In genomic region chr13:77222000-77222690, GRCh38 we compare ENCODE assay signal across 28 cellular contexts.
DNase-seq lines count a peak whose midpoint lies in the region; ATAC-seq, FAIRE-seq and TF ChIP-seq lines count a peak whose summit lies in the region.
"Had no signal": no experiment of that assay in that cellular context is flagged by ENCODE, and none has a peak within 500 bp of the region (broad histone marks: within the 10 kb centered on the region; RNA-seq: fewer than 3 reads in every experiment).

No MANE protein-coding gene starts in this region.

- no peak overlapping the region for H3K27ac ChIP-seq in CD8-positive, alpha-beta T cell (ENCODE audit: low read depth, low read length)
- no peak overlapping the region for H3K27ac ChIP-seq in keratinocyte (ENCODE audit: control insufficient read depth, insufficient read depth, low read length)
- H3K27ac ChIP-seq: ascending aorta, GM23248, heart right ventricle, Peyer's patch had no signal

- no peaks in the 10 kb centered on the region for H3K9me3 Mint-ChIP-seq in activated T-cell treated with anti-CD3 and anti-CD28 coated beads, Interleukin-2, amount 50 U/mL, for 24 hours
- H3K9me3 Mint-ChIP-seq in CD8-positive, alpha-beta T cell = no peaks in the 10 kb centered on the region
- no peaks in the 10 kb centered on the region for H3K9me3 Mint-ChIP-seq in CD14-positive monocyte
- H3K9me3 Mint-ChIP-seq: activated T-helper 1 cell treated with anti-CD3 and anti-CD28 coated beads, Interleukin-12 subunit alpha, Interleukin-12 subunit beta, Interleukin-2, Interleukin-4 antibody, amounts not matched to agents 30 ng/mL and 10 ng/mL and 1 ng/mL, durations not matched to agents 14 hours and 24 hours and 36 hours; effector memory CD8-positive, alpha-beta T cell; stimulated activated naive B cell treated with anti-CD40 and anti-IgM and Interleukin-4, amounts not matched to agents 10 μg/mL and 1 μg/mL and 100 μg/mL, for 72 hours; T-cell had no signal

- no peaks in the 10 kb centered on the region for H3K27me3 Mint-ChIP-seq in activated T-cell treated with anti-CD3 and anti-CD28 coated beads, Interleukin-2, amount 50 U/mL, for 24 hours
- H3K27me3 Mint-ChIP-seq in CD8-positive, alpha-beta T cell (ENCODE audit: low read depth) = no peaks in the 10 kb centered on the region
- H3K27me3 Mint-ChIP-seq in CD14-positive monocyte (ENCODE audit: low read depth in 3 of 3) = peaks cover 0 to 2% (median 0%) of the 10 kb centered on the region in 3 donors
- H3K27me3 Mint-ChIP-seq: effector memory CD8-positive, alpha-beta T cell; progenitor cell of endocrine pancreas; stimulated activated naive B cell treated with anti-CD40 and anti-IgM and Interleukin-4, amounts not matched to agents 10 μg/mL and 1 μg/mL and 100 μg/mL, for 72 hours; T-cell had no signal

- no peak overlapping the region for H2AFZ ChIP-seq in keratinocyte (ENCODE audit: control insufficient read depth, low read length)
- H2AFZ ChIP-seq: GM23248 had no signal

- ATAC-seq in CD8-positive, alpha-beta T cell = no peak
- ATAC-seq: effector memory CD8-positive, alpha-beta T cell; heart right ventricle; sciatic nerve; T-cell had no signal

- H3K27ac Mint-ChIP-seq in activated T-cell treated with anti-CD3 and anti-CD28 coated beads, Interleukin-2, amount 50 U/mL, for 24 hours = peak overlapping the region; percentile 11
- peak overlapping the region; percentile 35 for H3K27ac Mint-ChIP-seq in CD8-positive, alpha-beta T cell
- no peak overlapping the region for H3K27ac Mint-ChIP-seq in CD14-positive monocyte
- H3K27ac Mint-ChIP-seq: T-cell had no signal

- FAIRE-seq in keratinocyte (lab: Jason Lieb, UNC) = peak; percentile 20

- H3K9ac ChIP-seq in keratinocyte (ENCODE audit: control insufficient read depth, extremely low read depth, insufficient read depth, low read length) = no peak overlapping the region
- H3K9ac ChIP-seq: GM23248 had no signal

- H4K20me1 ChIP-seq in keratinocyte (ENCODE audit: control insufficient read depth, extremely low read depth, insufficient read depth, low read length) = no peaks in the 10 kb centered on the region

- no peak overlapping the region for H3K4me2 ChIP-seq in keratinocyte (ENCODE audit: control insufficient read depth, extremely low read depth, insufficient read depth, low read depth, low read length)

- H3K4me3 Mint-ChIP-seq in activated T-cell treated with anti-CD3 and anti-CD28 coated beads, Interleukin-2, amount 50 U/mL, for 24 hours = no peak overlapping the region
- no peak overlapping the region for H3K4me3 Mint-ChIP-seq in CD8-positive, alpha-beta T cell
- no peak overlapping the region for H3K4me3 Mint-ChIP-seq in CD14-positive monocyte
- H3K4me3 Mint-ChIP-seq: activated T-helper 1 cell treated with anti-CD3 and anti-CD28 coated beads, Interleukin-12 subunit alpha, Interleukin-12 subunit beta, Interleukin-2, Interleukin-4 antibody, amounts not matched to agents 30 ng/mL and 10 ng/mL and 1 ng/mL, durations not matched to agents 14 hours and 24 hours and 36 hours; effector memory CD8-positive, alpha-beta T cell; stimulated activated naive B cell treated with anti-CD40 and anti-IgM and Interleukin-4, amounts not matched to agents 10 μg/mL and 1 μg/mL and 100 μg/mL, for 72 hours; T-cell had no signal

- no peak for TF ChIP-seq CTCF in CD8-positive, alpha-beta T cell (IDR thresholded peaks at IDR 0.05)
- TF ChIP-seq CTCF in keratinocyte (optimal IDR thresholded peaks at IDR 0.05 in 1 of 3, IDR thresholded peaks at IDR 0.05 in 1 of 3, conservative IDR thresholded peaks at IDR 0.05 in 1 of 3; ENCODE audit: extremely low read depth in 1 of 3, insufficient read depth in 2 of 3, low read length in 3 of 3) = no peak
- TF ChIP-seq CTCF in CD14-positive monocyte (IDR thresholded peaks at IDR 0.05) = no peak

- H3K27me3 ChIP-seq in CD8-positive, alpha-beta T cell (ENCODE audit: insufficient read depth, low read length) = no peaks in the 10 kb centered on the region
- no peaks in the 10 kb centered on the region for H3K27me3 ChIP-seq in keratinocyte (ENCODE audit: control insufficient read depth, extremely low read depth, insufficient read depth, low read length)
- H3K27me3 ChIP-seq: ascending aorta, heart right ventricle, Peyer's patch had no signal

- no peak overlapping the region for H3K4me3 ChIP-seq in CD8-positive, alpha-beta T cell (ENCODE audit: low read depth, low read length)
- H3K4me3 ChIP-seq in keratinocyte (ENCODE audit: control insufficient read depth in 2 of 3, extremely low read depth in 1 of 3, insufficient read depth in 2 of 3, low read depth in 1 of 3, low read length in 3 of 3) = no peak overlapping the region
- H3K4me3 ChIP-seq: ascending aorta, GM23248, heart right ventricle, Peyer's patch had no signal

- no peaks in the 10 kb centered on the region for H3K9me3 ChIP-seq in CD8-positive, alpha-beta T cell (ENCODE audit: low read length)
- H3K9me3 ChIP-seq in keratinocyte (ENCODE audit: control insufficient read depth, low read depth, low read length) = no peaks in the 10 kb centered on the region
- H3K9me3 ChIP-seq: ascending aorta, heart right ventricle, Peyer's patch had no signal

- no peak for DNase-seq in activated T-cell treated with anti-CD3 and anti-CD28 coated beads, Interleukin-2, amount 50 U/mL, for 24 hours
- no peak for DNase-seq in activated T-cell treated with anti-CD3 and anti-CD28 coated beads, Interleukin-2, amount 50 U/mL, for 48 hours
- no peak for DNase-seq in CD8-positive, alpha-beta T cell
- DNase-seq in NCI-H69 (lab: John Stamatoyannopoulos, UW) (peak; percentile 49), keratinocyte (ENCODE audit: low read depth, low spot score) (no peak), hepatic stellate cell (ENCODE audit: low spot score) (no peak), CD14-positive monocyte (ENCODE audit: low spot score) (no peak), SKM-1 (lab: John Stamatoyannopoulos, UW; ENCODE audit: unreplicated experiment) (no peak)
- DNase-seq: activated CD4-positive, alpha-beta T cell treated with anti-CD3 and anti-CD28 coated beads for 1 hour; activated naive CD4-positive, alpha-beta T cell treated with anti-CD3 and anti-CD28 coated beads, Interleukin-2, amount 50 U/mL, for 16 hours; cortex of kidney; DND-41; effector memory CD8-positive, alpha-beta T cell; foreskin fibroblast; GM23248; heart right ventricle; NCI-H1092 treated with DMSO at 0.1 percent for 48 hours; NCI-H187; NCI-H524 treated with DMSO at 0.1 percent for 48 hours; Peyer's patch; SHP77 treated with DMSO at 0.1 percent for 48 hours; stimulated activated CD4-positive, alpha-beta T cell treated with anti-CD3 and anti-CD28 coated beads, Interleukin-4, amount 100 ng/mL, for 4 hours; stimulated activated naive B cell treated with anti-CD40 and anti-IgM and Interleukin-4, amounts not matched to agents 10 μg/mL and 1 μg/mL and 100 μg/mL, for 72 hours; T-cell had no signal

- dilution Hi-C loops in keratinocyte (cut with MboI; ENCODE audit: extremely low pct_ligation_motif_present, low sequenced_read_pairs) = no loop called here

- H3K79me2 ChIP-seq in keratinocyte (ENCODE audit: control insufficient read depth, insufficient read depth, low read length) = no peaks in the 10 kb centered on the region

- H3K4me1 Mint-ChIP-seq in activated T-cell treated with anti-CD3 and anti-CD28 coated beads, Interleukin-2, amount 50 U/mL, for 24 hours (ENCODE audit: low read depth) = peaks cover 38% of the 10 kb centered on the region
- H3K4me1 Mint-ChIP-seq in CD8-positive, alpha-beta T cell (ENCODE audit: low read depth) = peaks cover 30% of the 10 kb centered on the region
- no peaks in the 10 kb centered on the region for H3K4me1 Mint-ChIP-seq in CD14-positive monocyte

- peaks cover 5% of the 10 kb centered on the region for H3K36me3 ChIP-seq in CD8-positive, alpha-beta T cell (ENCODE audit: insufficient read depth, low read length)
- H3K36me3 ChIP-seq in keratinocyte (ENCODE audit: control insufficient read depth in 2 of 2, extremely low read depth in 1 of 2, insufficient read depth in 2 of 2, low read length in 2 of 2) = peaks cover 0 to 5% of the 10 kb centered on the region in 2 experiments

- H3K4me1 ChIP-seq in CD8-positive, alpha-beta T cell (ENCODE audit: insufficient read depth, low read length) = no peaks in the 10 kb centered on the region
- no peaks in the 10 kb centered on the region for H3K4me1 ChIP-seq in keratinocyte (ENCODE audit: control insufficient read depth, extremely low read depth, insufficient read depth, low read length)
- H3K4me1 ChIP-seq: ascending aorta, heart right ventricle, Peyer's patch had no signal

- intact Hi-C loops in CD8-positive, alpha-beta T cell (cut with DNase I, micrococcal nuclease) = no loop called here
- intact Hi-C loops in CD14-positive monocyte (cut with micrococcal nuclease) = no loop called here

- H3K9me1 ChIP-seq in keratinocyte (ENCODE audit: control insufficient read depth, extremely low read depth, insufficient read depth, low read length) = no peaks in the 10 kb centered on the region

- CTCF ChIA-PET in CD8-positive, alpha-beta T cell (lab: Charles Lee) = no interaction called here

- POLR2A ChIA-PET in CD8-positive, alpha-beta T cell (lab: Charles Lee) = no interaction called here

- peaks cover 49% of the 10 kb centered on the region for H3K36me3 Mint-ChIP-seq in activated T-cell treated with anti-CD3 and anti-CD28 coated beads, Interleukin-2, amount 50 U/mL, for 24 hours (ENCODE audit: low read depth)
- peaks cover 51% of the 10 kb centered on the region for H3K36me3 Mint-ChIP-seq in CD8-positive, alpha-beta T cell
- peaks cover 40 to 52% of the 10 kb centered on the region in 2 donors for H3K36me3 Mint-ChIP-seq in CD14-positive monocyte

Comparison
In these comparisons a context has a peak if more than half of its experiments do, and no peak if none do; other contexts are left out.
1. H3K27ac Mint-ChIP-seq: peak in activated T-cell treated with anti-CD3 and anti-CD28 coated beads, Interleukin-2, amount 50 U/mL, for 24 hours (single experiment) and CD8-positive, alpha-beta T cell (single experiment); none in CD14-positive monocyte (0 of 7).